In the genomic region with DNA sequence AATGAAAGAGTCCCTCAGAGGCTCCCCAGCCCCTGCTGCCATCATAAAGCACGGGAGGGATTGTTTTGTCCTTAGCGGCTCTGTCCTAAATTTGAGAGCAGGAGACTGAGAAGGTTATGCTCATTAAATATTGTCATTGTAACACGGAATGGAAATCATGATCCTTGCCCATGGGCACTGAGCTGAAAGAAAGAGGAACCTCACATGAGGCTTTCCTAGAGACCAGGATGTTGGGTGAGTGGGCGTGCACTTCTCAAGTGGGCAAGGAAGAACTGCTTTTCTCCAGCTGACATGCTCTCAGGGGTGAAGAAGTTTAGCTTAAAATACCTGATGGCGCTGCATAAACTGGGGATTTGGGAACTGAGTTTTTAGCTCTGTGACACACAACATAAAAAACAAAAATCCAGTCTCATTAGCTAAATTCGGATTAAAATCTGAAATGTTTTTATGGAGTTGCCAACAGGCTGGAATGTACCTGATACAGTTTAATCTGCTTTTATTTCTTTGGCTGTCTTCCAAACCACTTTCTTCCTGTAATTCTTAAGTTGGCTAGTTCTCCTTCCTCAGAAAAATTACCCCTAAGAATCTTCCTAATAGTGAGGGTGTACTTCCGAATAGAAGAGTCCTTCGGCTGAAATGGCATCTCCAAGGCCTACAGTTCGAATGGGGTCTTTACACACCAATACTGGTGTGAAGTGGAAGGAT, we compare ENCODE assay signal across 13 cellular contexts. TPM values are rescaled to one million over a fixed set of nuclear protein-coding genes. Genes with fewer than 3 reads are reported as not detected.
DNase-seq lines count a peak whose midpoint lies in the region; ATAC-seq and TF ChIP-seq lines count a peak whose summit lies in the region.
"Had no signal": no experiment of that assay in that cellular context is flagged by ENCODE, and none has a peak within 500 bp of the region (broad histone marks: within the 10 kb centered on the region; RNA-seq: fewer than 3 reads in every experiment).

No MANE protein-coding gene starts in this region.

- no peak overlapping the region for H3K4me3 Mint-ChIP-seq in activated CD8-positive, alpha-beta T cell treated with anti-CD3 and anti-CD28 coated beads, Interleukin-2, amount 10 ng/mL, durations not matched to agents 7 days and 5 days

- peaks cover 22% of the 10 kb centered on the region for H3K4me1 Mint-ChIP-seq in activated CD8-positive, alpha-beta T cell treated with anti-CD3 and anti-CD28 coated beads, Interleukin-2, amount 10 ng/mL, durations not matched to agents 7 days and 5 days (ENCODE audit: low read depth)

- H3F3A ChIP-seq in GM23248 (ENCODE audit: insufficient read depth), result peaks cover 12% of the 10 kb centered on the region; the same call in 1 of the 2 replicates

- no peak overlapping the region for H2AFZ ChIP-seq in GM23248

- no peak for ATAC-seq in activated CD8-positive, alpha-beta T cell treated with anti-CD3 and anti-CD28 coated beads, Interleukin-2, amount 10 ng/mL, durations not matched to agents 7 days and 5 days
- ATAC-seq in right cardiac atrium, result no peak
- ATAC-seq: body of pancreas, left colon had no signal

- no peak overlapping the region for H3K9ac ChIP-seq in GM23248

- CTCF ChIA-PET in A673 (lab: Charles Lee) (no interaction called here), RWPE1 (lab: Yijun Ruan, JAX) (interaction anchor here (1.0 to 1.1 kb wide), 2 partner anchors 28 to 30 kb away, joined by 3 read pairs; no protein-coding TSS in a partner anchor)
- CTCF ChIA-PET in activated CD8-positive, alpha-beta T cell treated with anti-CD3 and anti-CD28 coated beads, Interleukin-2, amount 10 ng/mL, durations not matched to agents 7 days and 5 days (lab: Charles Lee), result interaction anchor here (1.2 to 2.6 kb wide), 5 partner anchors 15 to 30 kb away, joined by 3 to 12 read pairs (median 4); no protein-coding TSS in a partner anchor

- in situ Hi-C loops in GM23248 (cut with MboI), result no loop called here

- peak overlapping the region; percentile 66 for H3K27ac Mint-ChIP-seq in activated CD8-positive, alpha-beta T cell treated with anti-CD3 and anti-CD28 coated beads, Interleukin-2, amount 10 ng/mL, durations not matched to agents 7 days and 5 days

- 73% methylated on average over 9 of the region's 9 CpGs for WGBS in right cardiac atrium
- WGBS in GM23248 (ENCODE audit: low coverage in 1 of 2, low lambda C conversion rate in 2 of 2, missing lambda C conversion rate in 2 of 2), 2 experiments, result 94 to 95% methylated on average over 9 of the region's 9 CpGs

- DNase-seq in A673 (ENCODE audit: low spot score) (peak; percentile 11), HT1080 (ENCODE audit: low read depth) (peak; percentile 3), right cardiac atrium (peak in 2 of 3 donors; percentile 16 to 56), GM23248 (no peak), RWPE1 (ENCODE audit: low spot score) (no peak), NCI-H345 treated with DMSO at 0.1 percent for 48 hours (lab: John Stamatoyannopoulos, UW; ENCODE audit: unreplicated experiment) (no peak)
- no peak for DNase-seq in activated CD8-positive, alpha-beta T cell treated with anti-CD3 and anti-CD28 coated beads, Interleukin-2, amount 10 ng/mL, durations not matched to agents 7 days and 5 days
- no peak for DNase-seq in effector CD8-positive, alpha-beta T cell (lab: John Stamatoyannopoulos, UW)
- DNase-seq: NCI-H187, psoas muscle had no signal

- POLR2A ChIA-PET in A673 (lab: Charles Lee; ENCODE audit: low non-redundant PET), result interaction anchor here (0.6 kb wide), 1 partner anchor 383 kb away, joined by 7 read pairs; no protein-coding TSS in a partner anchor
- POLR2A ChIA-PET in activated CD8-positive, alpha-beta T cell treated with anti-CD3 and anti-CD28 coated beads, Interleukin-2, amount 10 ng/mL, durations not matched to agents 7 days and 5 days (lab: Charles Lee), result interaction anchor here (1.7 kb wide), 2 partner anchors 9 to 12 kb away, joined by 4 to 5 read pairs; no protein-coding TSS in a partner anchor
- POLR2A ChIA-PET in RWPE1 (lab: Yijun Ruan, JAX; ENCODE audit: low non-redundant PET), result no interaction called here

- H3K27me3 Mint-ChIP-seq in activated CD8-positive, alpha-beta T cell treated with anti-CD3 and anti-CD28 coated beads, Interleukin-2, amount 10 ng/mL, durations not matched to agents 7 days and 5 days (ENCODE audit: low read depth), result no peaks in the 10 kb centered on the region

- H4K20me1 ChIP-seq in GM23248 (ENCODE audit: insufficient read depth), result no peaks in the 10 kb centered on the region

- H3K27me3 ChIP-seq in A673 (replicated peaks; ENCODE audit: insufficient read depth, low read depth, low read length, poor library complexity), result no peaks in the 10 kb centered on the region
- H3K27me3 ChIP-seq in right cardiac atrium (ENCODE audit: control insufficient read depth, insufficient read depth), result no peaks in the 10 kb centered on the region
- H3K27me3 ChIP-seq in GM23248 (replicated peaks; ENCODE audit: insufficient read depth), result no peaks in the 10 kb centered on the region
- H3K27me3 ChIP-seq: body of pancreas had no signal

- BruUV-seq in A673 (replicated peaks; lab: Mats Ljungman, UMichigan), result TSS peak; percentile 41

- H3K4me3 ChIP-seq in A673 (ENCODE audit: low read depth, low read length, poor library complexity, severe bottlenecking) (no peak overlapping the region), right cardiac atrium (ENCODE audit: low read length) (no peak overlapping the region), GM23248 (no peak overlapping the region)
- H3K4me3 ChIP-seq: body of pancreas, psoas muscle had no signal

- intact Hi-C loops in A673 (cut with micrococcal nuclease; ENCODE audit: unreplicated experiment) (no loop called here), right cardiac atrium (cut with DNase I) (no loop called here)

- peaks cover 23% of the 10 kb centered on the region; the same call in 1 of the 2 replicates for H3K79me2 ChIP-seq in GM23248 (ENCODE audit: insufficient read depth)

- no peak overlapping the region for H3K4me2 ChIP-seq in GM23248 (ENCODE audit: unreplicated experiment)

- H3K36me3 ChIP-seq in A673 (ENCODE audit: insufficient read depth, low read length, poor library complexity, severe bottlenecking) (peaks cover 21% of the 10 kb centered on the region), GM23248 (ENCODE audit: low read depth) (peaks cover 49% of the 10 kb centered on the region)

- H3K27ac ChIP-seq in A673 (ENCODE audit: low read depth, low read length, poor library complexity, severe bottlenecking), result no peak overlapping the region
- H3K27ac ChIP-seq in right cardiac atrium (ENCODE audit: low read length), result no peak overlapping the region
- no peak overlapping the region for H3K27ac ChIP-seq in GM23248
- no peak overlapping the region for H3K27ac ChIP-seq in RWPE1
- H3K27ac ChIP-seq: body of pancreas, C4-2B, psoas muscle had no signal

- H3K9me3 Mint-ChIP-seq in activated CD8-positive, alpha-beta T cell treated with anti-CD3 and anti-CD28 coated beads, Interleukin-2, amount 10 ng/mL, durations not matched to agents 7 days and 5 days (ENCODE audit: insufficient read depth), result no peaks in the 10 kb centered on the region

- TF ChIP-seq CTCF in A673 (conservative IDR thresholded peaks at IDR 0.05; ENCODE audit: low read depth, low read length), result no peak
- TF ChIP-seq CTCF in RWPE1 (conservative IDR thresholded peaks at IDR 0.05; ENCODE audit: low read depth), result no peak

- H3K4me1 ChIP-seq in A673 (ENCODE audit: insufficient read depth, low read length, poor library complexity, severe bottlenecking) (peaks cover 10% of the 10 kb centered on the region), right cardiac atrium (ENCODE audit: control insufficient read depth, insufficient read depth, low read length) (no peaks in the 10 kb centered on the region), GM23248 (ENCODE audit: insufficient read depth) (no peaks in the 10 kb centered on the region)
- H3K4me1 ChIP-seq: body of pancreas, psoas muscle had no signal

- H3K9me3 ChIP-seq in A673 (ENCODE audit: low read depth, low read length, poor library complexity, severe bottlenecking) (no peaks in the 10 kb centered on the region), right cardiac atrium (ENCODE audit: control insufficient read depth, low read length) (no peaks in the 10 kb centered on the region), GM23248 (ENCODE audit: low read depth) (no peaks in the 10 kb centered on the region)
- H3K9me3 ChIP-seq: body of pancreas, psoas muscle had no signal

- H3K9me2 ChIP-seq in GM23248 (ENCODE audit: insufficient read depth), result no peaks in the 10 kb centered on the region

- H3K36me3 Mint-ChIP-seq in activated CD8-positive, alpha-beta T cell treated with anti-CD3 and anti-CD28 coated beads, Interleukin-2, amount 10 ng/mL, durations not matched to agents 7 days and 5 days (ENCODE audit: low read depth), result peaks cover 55% of the 10 kb centered on the region

RNA-seq across cellular contexts. Expression of a gene that starts 31.7 kb away (rescaled TPM):
- 42.2 and 48.4 TPM in 2 replicates for total RNA-seq in A673 (2021)
- 67.7 and 69.5 TPM in 2 replicates for total RNA-seq in HT1080 (2014; rRNA removed; shearing (Covaris generic))
- 65.8 and 71.4 TPM in 2 replicates for polyA plus RNA-seq in HT1080 (2015; cell fraction: cytosol; rRNA removed)
- polyA plus RNA-seq in HT1080 (2015; cell fraction: nucleus; rRNA removed), result 98.0 and 108 TPM in 2 replicates
- total RNA-seq in activated CD8-positive, alpha-beta T cell treated with anti-CD3 and anti-CD28 coated beads, Interleukin-2, amount 10 ng/mL, durations not matched to agents 7 days and 5 days, result 10 to 100 TPM; 69.3 to 76.2 TPM
- 10 to 100 TPM; 17.6 to 21.7 (median 18.1) TPM for total RNA-seq in right cardiac atrium
- polyA plus RNA-seq in right cardiac atrium, result 12.6 TPM
- 66.6 and 86.2 TPM in 2 replicates for total RNA-seq in GM23248 (2014; rRNA removed; shearing (Covaris generic))
- polyA plus RNA-seq in GM23248 (2016; fragmentation: Nextera tagmentation; extraction: Ambion mirVana), result 47.1 and 50.5 TPM in 2 replicates

Comparison
In these comparisons a context has a peak if more than half of its experiments do, and no peak if none do; other contexts are left out.
1. DNase-seq: peak in A673 (single experiment), HT1080 (single experiment) and right cardiac atrium (2 of 3); none in activated CD8-positive, alpha-beta T cell treated with anti-CD3 and anti-CD28 coated beads, Interleukin-2, amount 10 ng/mL, durations not matched to agents 7 days and 5 days (single experiment), effector CD8-positive, alpha-beta T cell (single experiment), GM23248 (single experiment), RWPE1 (single experiment) and NCI-H345 treated with DMSO at 0.1 percent for 48 hours (single experiment).